In genomic region chr12:107486140-107486892, GRCh38 we compare ENCODE assay signal across 16 cellular contexts.
"Had no signal": no experiment of that assay in that cellular context is flagged by ENCODE, and none has a peak within 500 bp of the region (broad histone marks: within the 10 kb centered on the region; RNA-seq: fewer than 3 reads in every experiment).

No MANE protein-coding gene starts in this region.

- H3K4me3 Mint-ChIP-seq: activated CD4-positive, alpha-beta T cell treated with anti-CD3 and anti-CD28 coated beads for 36 hours; activated CD8-positive, alpha-beta T cell treated with anti-CD3 and anti-CD28 coated beads for 36 hours; neural progenitor cell; stimulated activated naive CD8-positive, alpha-beta T cell treated with anti-CD3 and anti-CD28 coated beads, Interleukin-15, amount 100 ng/mL, for 72 hours; T-helper 17 cell had no signal

- DNase-seq: activated CD4-positive, alpha-beta T cell treated with anti-CD3 and anti-CD28 coated beads for 36 hours; activated CD8-positive, alpha-beta T cell treated with anti-CD3 and anti-CD28 coated beads for 36 hours; activated gamma-delta T cell treated with Interleukin-2 at 50 U/mL for 16 hours; activated T-cell treated with anti-CD3 and anti-CD28 coated beads, Interleukin-2, amount 50 U/mL, for 48 hours; aorta; effector CD8-positive, alpha-beta T cell; esophagus squamous epithelium; hippocampal formation; mesendoderm; ovary; sigmoid colon; stimulated activated CD4-positive, alpha-beta T cell treated with anti-CD3 and anti-CD28 coated beads, Interleukin-1b, Interleukin-23, amount 100 ng/mL, for 48 hours; stimulated activated naive CD8-positive, alpha-beta T cell treated with anti-CD3 and anti-CD28 coated beads, Interleukin-15, amount 100 ng/mL, for 72 hours; T-helper 17 cell; upper lobe of left lung had no signal

- H3K36me3 ChIP-seq: esophagus squamous epithelium, neural progenitor cell, ovary, sigmoid colon, upper lobe of left lung had no signal

- H3K9me3 ChIP-seq: esophagus squamous epithelium, ovary, sigmoid colon, upper lobe of left lung had no signal

- H3K27me3 ChIP-seq: esophagus squamous epithelium, neural progenitor cell, ovary, sigmoid colon, upper lobe of left lung had no signal

- H3K27me3 Mint-ChIP-seq: activated CD4-positive, alpha-beta T cell treated with anti-CD3 and anti-CD28 coated beads for 36 hours; activated CD8-positive, alpha-beta T cell treated with anti-CD3 and anti-CD28 coated beads for 36 hours; stimulated activated naive CD8-positive, alpha-beta T cell treated with anti-CD3 and anti-CD28 coated beads, Interleukin-15, amount 100 ng/mL, for 72 hours; T-helper 17 cell had no signal

- H3K36me3 Mint-ChIP-seq: neural progenitor cell had no signal

- H3K9me3 Mint-ChIP-seq: activated CD8-positive, alpha-beta T cell treated with anti-CD3 and anti-CD28 coated beads for 36 hours; neural progenitor cell; stimulated activated naive CD8-positive, alpha-beta T cell treated with anti-CD3 and anti-CD28 coated beads, Interleukin-15, amount 100 ng/mL, for 72 hours had no signal

- H3K27ac Mint-ChIP-seq: activated CD4-positive, alpha-beta T cell treated with anti-CD3 and anti-CD28 coated beads for 36 hours; activated CD8-positive, alpha-beta T cell treated with anti-CD3 and anti-CD28 coated beads for 36 hours; neural progenitor cell; stimulated activated naive CD8-positive, alpha-beta T cell treated with anti-CD3 and anti-CD28 coated beads, Interleukin-15, amount 100 ng/mL, for 72 hours; T-helper 17 cell had no signal

- H3K4me3 ChIP-seq: esophagus squamous epithelium, neural progenitor cell, ovary, sigmoid colon, upper lobe of left lung had no signal
